ENCODE assay signal across 8 cellular contexts in genomic region chr12:72346331-72346944, GRCh38.
DNase-seq lines count a peak whose midpoint lies in the region; ATAC-seq and TF ChIP-seq lines count a peak whose summit lies in the region.

No MANE protein-coding gene starts in this region.

- H3K4me1 Mint-ChIP-seq in stimulated activated naive CD8-positive, alpha-beta T cell treated with anti-CD3 and anti-CD28 coated beads, Interleukin-15, amount 100 ng/mL, for 72 hours, result no peaks in the 10 kb centered on the region

- TF ChIP-seq CTCF in right atrium auricular region (IDR thresholded peaks at IDR 0.05), result peak in 1 of 2 donors; percentile 52

- in situ Hi-C loops in KBM-7 (cut with MboI; ENCODE audit: low pct_unique_long_range_greater_than_20kb, low sequenced_read_pairs), result no loop called here
- in situ Hi-C loops in T47D (cut with HindIII; ENCODE audit: low pct_unique_long_range_greater_than_20kb, low sequenced_read_pairs), result no loop called here

- H3K4me1 ChIP-seq in right atrium auricular region, result no peaks in the 10 kb centered on the region

- H3K27ac Mint-ChIP-seq in stimulated activated naive CD8-positive, alpha-beta T cell treated with anti-CD3 and anti-CD28 coated beads, Interleukin-15, amount 100 ng/mL, for 72 hours, result no peak overlapping the region

- H3K27me3 Mint-ChIP-seq in stimulated activated naive CD8-positive, alpha-beta T cell treated with anti-CD3 and anti-CD28 coated beads, Interleukin-15, amount 100 ng/mL, for 72 hours, result no peaks in the 10 kb centered on the region

- DNase-seq in Right ventricle myocardium superior (no peak), right atrium auricular region (ENCODE audit: low spot score) (no peak), H7 (peak; percentile 8), KBM-7 (peak; percentile 76), OCI-M1 (lab: John Stamatoyannopoulos, UW) (peak; percentile 91), T47D (ENCODE audit: low read depth in 1 of 2, low spot score in 1 of 2) (peak; percentile 11 to 90), kidney glomerular epithelial cell (lab: John Stamatoyannopoulos, UW) (peak; percentile 81)
- DNase-seq in stimulated activated naive CD8-positive, alpha-beta T cell treated with anti-CD3 and anti-CD28 coated beads, Interleukin-15, amount 100 ng/mL, for 72 hours, result peak; percentile 16 to 18

- H3K36me3 ChIP-seq in right atrium auricular region (no peaks in the 10 kb centered on the region), H7 (replicated peaks; ENCODE audit: control insufficient read depth, insufficient read depth, low read length) (no peaks in the 10 kb centered on the region)

- no peaks in the 10 kb centered on the region for H3K9me3 ChIP-seq in right atrium auricular region

- peak; percentile 61 for ATAC-seq in Right ventricle myocardium superior (ENCODE audit: poor library complexity)
- ATAC-seq in stimulated activated naive CD8-positive, alpha-beta T cell treated with anti-CD3 and anti-CD28 coated beads, Interleukin-15, amount 100 ng/mL, for 72 hours, result peak; percentile 75

- H3K27ac ChIP-seq in right atrium auricular region, result no peak overlapping the region

- H3K27me3 ChIP-seq in right atrium auricular region (no peaks in the 10 kb centered on the region), H7 (ENCODE audit: control insufficient read depth, insufficient read depth, low read length) (no peaks in the 10 kb centered on the region)

- H3K4me3 ChIP-seq in right atrium auricular region (no peak overlapping the region), H7 (ENCODE audit: insufficient read depth, low read depth, low read length) (no peak overlapping the region)

- no peaks in the 10 kb centered on the region for H3K9me3 Mint-ChIP-seq in stimulated activated naive CD8-positive, alpha-beta T cell treated with anti-CD3 and anti-CD28 coated beads, Interleukin-15, amount 100 ng/mL, for 72 hours

- intact Hi-C loops in Right ventricle myocardium superior (cut with DNase I), result no loop called here

- no peak overlapping the region for H3K4me3 Mint-ChIP-seq in stimulated activated naive CD8-positive, alpha-beta T cell treated with anti-CD3 and anti-CD28 coated beads, Interleukin-15, amount 100 ng/mL, for 72 hours

Comparison
In these comparisons a context has a peak if more than half of its experiments do, and no peak if none do; other contexts are left out.
1. DNase-seq: peak in H7 (single experiment), KBM-7 (single experiment), OCI-M1 (single experiment), T47D (2 of 2), kidney glomerular epithelial cell (single experiment) and stimulated activated naive CD8-positive, alpha-beta T cell treated with anti-CD3 and anti-CD28 coated beads, Interleukin-15, amount 100 ng/mL, for 72 hours (2 of 2); none in Right ventricle myocardium superior (single experiment) and right atrium auricular region (single experiment).